In the genomic region with DNA sequence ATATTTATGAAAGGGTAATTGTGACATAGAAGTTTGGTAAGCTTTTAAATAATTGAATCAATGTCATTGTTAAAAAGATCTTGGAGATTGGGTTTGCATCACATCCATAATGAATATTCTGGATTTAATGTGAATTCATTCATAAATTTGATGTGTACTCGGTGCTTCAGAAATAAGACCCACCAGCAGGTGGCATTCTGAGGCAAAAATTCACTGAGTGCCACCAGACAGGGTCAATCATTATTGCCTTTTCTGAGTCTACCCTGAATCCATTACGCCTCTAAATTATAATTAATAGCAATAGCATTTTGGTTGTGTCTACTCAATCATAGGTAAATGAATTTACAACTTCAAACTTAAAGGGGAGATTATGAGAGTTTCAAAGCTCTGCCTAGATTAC, we compare ENCODE assay signal across 10 cellular contexts. TPM values are rescaled to one million over a fixed set of nuclear protein-coding genes. Genes with fewer than 3 reads are reported as not detected.
A peak's percentile ranks its signal among the peaks of the same experiment; 100 is the strongest.
DNase-seq lines count a peak whose midpoint lies in the region; ATAC-seq and TF ChIP-seq lines count a peak whose summit lies in the region.
"Had no signal": no experiment of that assay in that cellular context is flagged by ENCODE, and none has a peak within 500 bp of the region (broad histone marks: within the 10 kb centered on the region; RNA-seq: fewer than 3 reads in every experiment).

No MANE protein-coding gene starts in this region.

- peaks cover 7% of the 10 kb centered on the region for H3K27me3 Mint-ChIP-seq in Caco-2 (ENCODE audit: insufficient read depth, unreplicated experiment)
- H3K27me3 Mint-ChIP-seq in activated T-cell treated with anti-CD3 and anti-CD28 coated beads, Interleukin-2, amount 50 U/mL, for 24 hours, result peaks cover 6% of the 10 kb centered on the region

- no peak overlapping the region for H3K4me3 ChIP-seq in Caco-2 (ENCODE audit: low read depth, low read length)
- H3K4me3 ChIP-seq in HEK293 (ENCODE audit: low read depth, low read length), result no peak overlapping the region
- no peak overlapping the region for H3K4me3 ChIP-seq in SU-DHL-6 (ENCODE audit: insufficient read depth, low read length, poor library complexity, severe bottlenecking)

- no peak overlapping the region for H3K9ac ChIP-seq in SU-DHL-6 (ENCODE audit: low read length)

- H3K36me3 ChIP-seq in Caco-2 (ENCODE audit: control insufficient read depth, insufficient read depth, low read length) (no peaks in the 10 kb centered on the region), HEK293 (ENCODE audit: control insufficient read depth in 2 of 2, insufficient read depth in 1 of 2, low read length in 2 of 2) (no peaks in the 10 kb centered on the region), SU-DHL-6 (ENCODE audit: low read length) (no peaks in the 10 kb centered on the region)

- TF ChIP-seq CTCF in Caco-2 (IDR thresholded peaks at IDR 0.05; ENCODE audit: insufficient read depth in 1 of 2, low read depth in 1 of 2, low read length in 1 of 2, severe bottlenecking in 1 of 2, unreplicated experiment in 1 of 2) (peak; percentile 10 to 35), HEK293 (tag by site-specific recombination; IDR thresholded peaks at IDR 0.05) (no peak), SU-DHL-6 (IDR thresholded peaks at IDR 0.05; ENCODE audit: insufficient read depth, low read length, poor library complexity, severe bottlenecking) (peak; percentile 32)

- DNase-seq in Caco-2 (no peak), iPS-NIHi11 (ENCODE audit: low spot score) (peak; percentile 15), middle frontal gyrus (ENCODE audit: extremely low spot score, low spot score) (no peak)
- no peak for DNase-seq in activated T-cell treated with anti-CD3 and anti-CD28 coated beads, Interleukin-2, amount 50 U/mL, for 24 hours
- DNase-seq: activated T-cell treated with anti-CD3 and anti-CD28 coated beads, Interleukin-2, amount 50 U/mL, for 48 hours had no signal

- H3K36me3 Mint-ChIP-seq in Caco-2 (ENCODE audit: insufficient read depth, unreplicated experiment), result no peaks in the 10 kb centered on the region
- H3K36me3 Mint-ChIP-seq in activated T-cell treated with anti-CD3 and anti-CD28 coated beads, Interleukin-2, amount 50 U/mL, for 24 hours (ENCODE audit: low read depth), result no peaks in the 10 kb centered on the region

- H3K27ac Mint-ChIP-seq in Caco-2 (ENCODE audit: unreplicated experiment), result no peak overlapping the region
- no peak overlapping the region for H3K27ac Mint-ChIP-seq in activated T-cell treated with anti-CD3 and anti-CD28 coated beads, Interleukin-2, amount 50 U/mL, for 24 hours

- CTCF ChIA-PET in Caco-2 (lab: Charles Lee), result interaction anchor here (1.3 kb wide), 1 partner anchor 406 kb away, joined by 5 read pairs; no protein-coding TSS in a partner anchor
- CTCF ChIA-PET in HEK293 (lab: Yijun Ruan, JAX), result interaction anchor here (0.7 to 4.7 kb wide), 23 partner anchors 10 to 1296 kb away, joined by 3 to 34 read pairs (median 4); no protein-coding TSS in a partner anchor

- H3K4me1 Mint-ChIP-seq in Caco-2 (ENCODE audit: low read depth, unreplicated experiment), result no peaks in the 10 kb centered on the region
- no peaks in the 10 kb centered on the region for H3K4me1 Mint-ChIP-seq in activated T-cell treated with anti-CD3 and anti-CD28 coated beads, Interleukin-2, amount 50 U/mL, for 24 hours (ENCODE audit: low read depth)

- no peaks in the 10 kb centered on the region for H4K20me1 ChIP-seq in SU-DHL-6 (ENCODE audit: low read depth, low read length)

- no peak overlapping the region for H3K4me3 Mint-ChIP-seq in Caco-2 (ENCODE audit: unreplicated experiment)
- no peak overlapping the region for H3K4me3 Mint-ChIP-seq in activated T-cell treated with anti-CD3 and anti-CD28 coated beads, Interleukin-2, amount 50 U/mL, for 24 hours

- POLR2A ChIA-PET in Caco-2 (lab: Charles Lee), result no interaction called here
- POLR2A ChIA-PET in HEK293 (lab: Yijun Ruan, JAX), result no interaction called here

- H2AFZ ChIP-seq in SU-DHL-6 (ENCODE audit: low read depth, low read length, severe bottlenecking), result no peak overlapping the region

- H3K27me3 ChIP-seq in Caco-2 (replicated peaks; ENCODE audit: control insufficient read depth, insufficient read depth, low read length) (no peaks in the 10 kb centered on the region), SU-DHL-6 (ENCODE audit: low read length) (no peaks in the 10 kb centered on the region)

- H3K79me2 ChIP-seq in SU-DHL-6 (ENCODE audit: insufficient read depth, low read length), result no peaks in the 10 kb centered on the region

- no peak overlapping the region for H3K4me2 ChIP-seq in SU-DHL-6 (ENCODE audit: low read depth, low read length, poor library complexity, severe bottlenecking)

- H3K4me1 ChIP-seq in Caco-2 (no peaks in the 10 kb centered on the region), HEK293 (ENCODE audit: control insufficient read depth, insufficient read depth, low read length) (no peaks in the 10 kb centered on the region)

- no peaks in the 10 kb centered on the region for H3K9me3 Mint-ChIP-seq in Caco-2 (ENCODE audit: unreplicated experiment)
- H3K9me3 Mint-ChIP-seq in activated T-cell treated with anti-CD3 and anti-CD28 coated beads, Interleukin-2, amount 50 U/mL, for 24 hours, result no peaks in the 10 kb centered on the region

- no peak overlapping the region for H3K27ac ChIP-seq in HEK293 (ENCODE audit: extremely low read depth, low read depth, low read length)
- H3K27ac ChIP-seq in SU-DHL-6 (ENCODE audit: low read depth, low read length), result no peak overlapping the region

- no peaks in the 10 kb centered on the region for H3K9me2 ChIP-seq in SU-DHL-6 (replicated peaks; ENCODE audit: insufficient read depth, low read length)

- ATAC-seq in GM18517 (IDR thresholded peaks at IDR 0.05; ENCODE audit: unreplicated experiment), result no peak
- ATAC-seq in HG03432 (IDR thresholded peaks at IDR 0.05; ENCODE audit: unreplicated experiment), result no peak
- ATAC-seq: left lobe of liver had no signal

- H3K9me3 ChIP-seq in Caco-2 (no peaks in the 10 kb centered on the region), HEK293 (ENCODE audit: control insufficient read depth, insufficient read depth, low read depth, low read length) (no peaks in the 10 kb centered on the region), SU-DHL-6 (ENCODE audit: insufficient read depth, low read length) (no peaks in the 10 kb centered on the region)

- H3F3A ChIP-seq in SU-DHL-6 (ENCODE audit: insufficient read depth), result no peaks in the 10 kb centered on the region

- intact Hi-C loops in Caco-2 (cut with micrococcal nuclease; ENCODE audit: unreplicated experiment), result loop anchor here (1.0 to 2.0 kb wide), 2 partner anchors 60 to 406 kb away; no protein-coding TSS in a partner anchor

- BruUV-seq in Caco-2 (replicated peaks; lab: Mats Ljungman, UMichigan), result no TSS peak

TF ChIP-seq in HEK293, 187 proteins besides CTCF, POLR2A, EP300 and RAD21 (continues in another document):
- TF ChIP-seq ZNF747 (tag by site-specific recombination; IDR thresholded peaks at IDR 0.05), result no peak
- no peak for TF ChIP-seq ZSCAN30 (tag by site-specific recombination; IDR thresholded peaks at IDR 0.05)
- TF ChIP-seq, protein P1, sequence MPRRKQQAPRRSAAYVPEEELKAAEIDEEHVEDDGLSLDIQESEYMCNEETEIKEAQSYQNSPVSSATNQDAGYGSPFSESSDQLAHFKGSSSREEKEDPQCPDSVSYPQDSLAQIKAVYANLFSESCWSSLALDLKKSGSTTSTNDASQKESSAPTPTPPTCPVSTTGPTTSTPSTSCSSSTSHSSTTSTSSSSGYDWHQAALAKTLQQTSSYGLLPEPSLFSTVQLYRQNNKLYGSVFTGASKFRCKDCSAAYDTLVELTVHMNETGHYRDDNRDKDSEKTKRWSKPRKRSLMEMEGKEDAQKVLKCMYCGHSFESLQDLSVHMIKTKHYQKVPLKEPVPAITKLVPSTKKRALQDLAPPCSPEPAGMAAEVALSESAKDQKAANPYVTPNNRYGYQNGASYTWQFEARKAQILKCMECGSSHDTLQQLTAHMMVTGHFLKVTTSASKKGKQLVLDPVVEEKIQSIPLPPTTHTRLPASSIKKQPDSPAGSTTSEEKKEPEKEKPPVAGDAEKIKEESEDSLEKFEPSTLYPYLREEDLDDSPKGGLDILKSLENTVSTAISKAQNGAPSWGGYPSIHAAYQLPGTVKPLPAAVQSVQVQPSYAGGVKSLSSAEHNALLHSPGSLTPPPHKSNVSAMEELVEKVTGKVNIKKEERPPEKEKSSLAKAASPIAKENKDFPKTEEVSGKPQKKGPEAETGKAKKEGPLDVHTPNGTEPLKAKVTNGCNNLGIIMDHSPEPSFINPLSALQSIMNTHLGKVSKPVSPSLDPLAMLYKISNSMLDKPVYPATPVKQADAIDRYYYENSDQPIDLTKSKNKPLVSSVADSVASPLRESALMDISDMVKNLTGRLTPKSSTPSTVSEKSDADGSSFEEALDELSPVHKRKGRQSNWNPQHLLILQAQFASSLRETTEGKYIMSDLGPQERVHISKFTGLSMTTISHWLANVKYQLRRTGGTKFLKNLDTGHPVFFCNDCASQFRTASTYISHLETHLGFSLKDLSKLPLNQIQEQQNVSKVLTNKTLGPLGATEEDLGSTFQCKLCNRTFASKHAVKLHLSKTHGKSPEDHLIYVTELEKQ (tag by site-specific recombination; IDR thresholded peaks at IDR 0.05; ENCODE audit: borderline replicate concordance), result no peak
- peak; percentile 24; the same call in 1 of the 2 replicates for TF ChIP-seq ZNF660 (tag by site-specific recombination; IDR thresholded peaks at IDR 0.05)
- TF ChIP-seq, protein P2, sequence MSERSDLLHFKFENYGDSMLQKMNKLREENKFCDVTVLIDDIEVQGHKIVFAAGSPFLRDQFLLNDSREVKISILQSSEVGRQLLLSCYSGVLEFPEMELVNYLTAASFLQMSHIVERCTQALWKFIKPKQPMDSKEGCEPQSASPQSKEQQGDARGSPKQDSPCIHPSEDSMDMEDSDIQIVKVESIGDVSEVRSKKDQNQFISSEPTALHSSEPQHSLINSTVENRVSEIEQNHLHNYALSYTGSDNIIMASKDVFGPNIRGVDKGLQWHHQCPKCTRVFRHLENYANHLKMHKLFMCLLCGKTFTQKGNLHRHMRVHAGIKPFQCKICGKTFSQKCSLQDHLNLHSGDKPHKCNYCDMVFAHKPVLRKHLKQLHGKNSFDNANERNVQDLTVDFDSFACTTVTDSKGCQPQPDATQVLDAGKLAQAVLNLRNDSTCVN (tag by site-specific recombination; optimal IDR thresholded peaks at IDR 0.05), result no peak
- TF ChIP-seq ZNF830 (tag by site-specific recombination; IDR thresholded peaks at IDR 0.05; ENCODE audit: low read depth), result no peak
- TF ChIP-seq, protein P3, sequence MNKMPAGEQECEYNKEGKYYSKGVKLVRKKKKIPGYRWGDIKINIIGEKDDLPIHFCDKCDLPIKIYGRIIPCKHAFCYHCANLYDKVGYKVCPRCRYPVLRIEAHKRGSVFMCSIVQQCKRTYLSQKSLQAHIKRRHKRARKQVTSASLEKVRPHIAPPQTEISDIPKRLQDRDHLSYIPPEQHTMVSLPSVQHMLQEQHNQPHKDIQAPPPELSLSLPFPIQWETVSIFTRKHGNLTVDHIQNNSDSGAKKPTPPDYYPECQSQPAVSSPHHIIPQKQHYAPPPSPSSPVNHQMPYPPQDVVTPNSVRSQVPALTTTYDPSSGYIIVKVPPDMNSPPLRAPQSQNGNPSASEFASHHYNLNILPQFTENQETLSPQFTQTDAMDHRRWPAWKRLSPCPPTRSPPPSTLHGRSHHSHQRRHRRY (tag by site-specific recombination; IDR thresholded peaks at IDR 0.05), result no peak
- TF ChIP-seq ZNF146 (tag by site-specific recombination; IDR thresholded peaks at IDR 0.05), result no peak

RNA-seq across cellular contexts. Expression of a gene that starts 1.0 kb away (rescaled TPM):
- not detected in 2 replicates for total RNA-seq in Caco-2 (2022)
- total RNA-seq: left lobe of liver had no signal
